In genomic region chr22:44118645-44119315, GRCh38 we compare ENCODE assay signal across 1 cellular context.
TF ChIP-seq lines count a peak whose summit lies in the region.

No MANE protein-coding gene starts in this region.

TF ChIP-seq in H1, 55 proteins besides CTCF, POLR2A, EP300 and RAD21 (continued from another document):
- TF ChIP-seq ATF2 (IDR thresholded peaks at IDR 0.05; ENCODE audit: low read length), result no peak
- TF ChIP-seq TBP (IDR thresholded peaks at IDR 0.05; ENCODE audit: low read depth, low read length), result no peak
- TF ChIP-seq CREB1 (IDR thresholded peaks at IDR 0.05), result no peak
- no peak for TF ChIP-seq POLR2AphosphoS5 (IDR thresholded peaks at IDR 0.05; ENCODE audit: low read depth, low read length)
